Comparison of ENCODE assay signal across 25 cellular contexts in the genomic region with DNA sequence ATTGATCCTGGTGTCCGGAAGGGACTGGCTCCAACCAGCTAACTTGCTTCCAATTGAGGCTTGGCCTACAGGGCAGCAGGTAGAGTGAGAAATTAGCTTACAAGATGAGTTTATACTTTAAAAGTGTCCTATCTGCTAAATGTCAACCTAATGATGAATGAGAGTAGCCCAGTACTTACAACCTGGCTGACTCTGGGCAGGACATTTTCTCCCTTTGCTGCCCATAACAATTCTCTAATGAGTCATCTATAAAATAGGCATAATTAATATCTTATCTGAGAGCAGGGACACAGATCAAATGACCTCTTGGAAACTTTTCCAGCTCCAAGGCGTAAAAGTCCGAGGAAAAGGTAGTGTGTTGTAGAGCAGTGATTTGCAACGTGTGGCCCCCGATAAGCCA.
"Had no signal": no experiment of that assay in that cellular context is flagged by ENCODE, and none has a peak within 500 bp of the region (broad histone marks: within the 10 kb centered on the region; RNA-seq: fewer than 3 reads in every experiment).

No MANE protein-coding gene starts in this region.

- H3K4me2 ChIP-seq: hepatocyte had no signal

- H3K36me3 ChIP-seq: esophagus muscularis mucosa, gastroesophageal sphincter, heart left ventricle, lower lobe of right lung had no signal

- ATAC-seq: foreskin keratinocyte, gastroesophageal sphincter, heart left ventricle, left colon, left lobe of liver, left ventricle myocardium superior, lower lobe of right lung had no signal

- FAIRE-seq: colon, endothelial cell of umbilical vein, frontal cortex, kidney had no signal

- H3K27me3 ChIP-seq: dorsolateral prefrontal cortex, esophagus muscularis mucosa, gastroesophageal sphincter, heart left ventricle had no signal

- H3K4me1 ChIP-seq: foreskin keratinocyte, gastroesophageal sphincter, lower lobe of right lung had no signal

- H3K27ac ChIP-seq: coronary artery, dorsolateral prefrontal cortex, esophagus muscularis mucosa, foreskin keratinocyte, gastroesophageal sphincter, heart left ventricle, hepatocyte, lower lobe of right lung had no signal

- H3K4me3 ChIP-seq: coronary artery, dorsolateral prefrontal cortex, esophagus muscularis mucosa, gastroesophageal sphincter, heart left ventricle, hepatocyte, lower lobe of right lung had no signal

- H3K9me3 ChIP-seq: esophagus muscularis mucosa, gastroesophageal sphincter, heart left ventricle, lower lobe of right lung had no signal

- H2AFZ ChIP-seq: hepatocyte had no signal

- DNase-seq: dermis blood vessel endothelial cell; dorsolateral prefrontal cortex; effector CD4-positive, alpha-beta T cell; effector memory CD4-positive, alpha-beta T cell; foreskin keratinocyte; heart left ventricle; hypothalamus; immature natural killer cell; islet precursor cell; kidney; kidney glomerular epithelial cell; left colon; left ventricle myocardium superior; lower lobe of right lung; mesendoderm; midbrain; naive B cell had no signal

- H3K79me2 ChIP-seq: hepatocyte had no signal
